8 cellular contexts compared by ENCODE assay signal in the genomic region with DNA sequence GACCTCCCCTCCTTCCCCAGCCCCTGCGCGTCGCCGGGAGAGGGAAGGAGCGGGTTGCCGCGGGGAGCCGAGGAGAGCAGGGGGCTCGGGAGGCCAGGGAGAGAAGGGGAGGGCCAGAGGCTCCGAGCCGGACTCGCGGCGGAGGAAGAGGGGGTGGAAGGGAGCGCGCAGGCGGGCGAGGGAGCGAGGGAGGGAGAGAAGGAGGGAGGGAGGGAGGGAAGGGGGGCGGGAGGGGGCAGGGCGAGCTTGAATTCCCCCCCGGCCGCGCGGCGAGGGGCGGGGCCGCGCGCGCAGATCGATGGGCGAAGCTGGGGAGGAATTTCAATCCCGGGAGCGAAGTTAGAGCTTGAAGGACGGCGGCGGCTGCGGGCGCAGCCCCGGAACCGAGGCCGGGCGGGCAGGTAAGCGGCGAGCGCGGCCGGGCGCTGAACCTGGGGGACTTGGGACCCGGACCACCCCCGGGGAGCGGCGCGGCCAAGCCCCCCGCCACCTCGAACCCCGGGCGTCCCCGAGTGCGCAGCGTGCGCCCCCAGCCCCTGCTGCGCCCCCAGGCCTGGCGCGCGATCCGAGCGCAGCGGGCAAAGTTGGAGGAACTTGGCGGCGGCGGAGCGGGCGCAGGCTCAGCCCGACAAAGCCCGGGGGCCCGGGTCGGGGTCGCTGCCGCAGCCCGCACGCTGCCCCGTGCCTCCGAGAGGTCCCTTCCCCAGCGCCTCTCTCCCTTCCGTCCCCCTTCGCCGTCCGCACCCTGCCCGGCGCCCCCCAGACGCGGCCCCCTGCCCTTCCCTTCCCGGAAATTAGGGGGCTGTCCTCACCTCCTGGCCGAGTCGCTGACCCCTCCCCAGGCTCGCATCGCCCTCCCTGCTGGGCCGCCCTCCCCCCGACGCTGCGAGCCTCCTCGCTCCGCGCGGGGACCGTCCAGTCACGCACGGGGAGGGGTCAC. TPM values are rescaled to one million over a fixed set of nuclear protein-coding genes. Genes with fewer than 3 reads are reported as not detected.
DNase-seq lines count a peak whose midpoint lies in the region; ATAC-seq and TF ChIP-seq lines count a peak whose summit lies in the region.

TSS of gene ELFN1 (plus strand) at position 324 of the 940 bp plus-strand sequence. CDS start 74,320 bp downstream, outside the sequence.

- ATAC-seq in GM19351 (IDR thresholded peaks at IDR 0.05; ENCODE audit: unreplicated experiment) (no peak), GM18858 (IDR thresholded peaks at IDR 0.05; ENCODE audit: unreplicated experiment) (no peak)

- H3K4me1 ChIP-seq in HUES64 (ENCODE audit: insufficient read depth, low read length) (peaks cover 9% of the 10 kb centered on the region), mesodermal cell (ENCODE audit: control insufficient read depth, insufficient read depth, low read length, poor library complexity, severe bottlenecking) (peaks cover 14% of the 10 kb centered on the region)

- no peak within 1 kb of the TSS; the same call in 1 of the 2 replicates for H3K9ac ChIP-seq in HUES64 (ENCODE audit: low read depth, low read length)

- peak within 1 kb of the TSS; percentile 64; the same call in 1 of the 2 replicates for H3K27ac ChIP-seq in HUES64 (ENCODE audit: low read depth, low read length)
- peak within 1 kb of the TSS; percentile 74 for H3K27ac ChIP-seq in mesodermal cell (ENCODE audit: low read depth, low read length, severe bottlenecking)

- H3K27me3 Mint-ChIP-seq in chondrocyte (ENCODE audit: low read depth): peaks cover 20% of the 10 kb centered on the region

- H3K4me1 Mint-ChIP-seq in chondrocyte (ENCODE audit: low read depth): peaks cover 7% of the 10 kb centered on the region

- TF ChIP-seq CTCF in chondrocyte (IDR thresholded peaks at IDR 0.05): no peak

- H3K36me3 ChIP-seq in HUES64 (ENCODE audit: insufficient read depth, low read length) (no peaks in the 10 kb centered on the region), mesodermal cell (ENCODE audit: control insufficient read depth, insufficient read depth, low read length) (no peaks in the 10 kb centered on the region)

- under 1% methylated on average over 102 of the region's 110 CpGs for WGBS in HUES64
- WGBS in mesodermal cell (ENCODE audit: insufficient coverage in 2 of 2), 2 experiments: 0% methylated on average over 52 to 59 of the region's 110 CpGs

- peak within 1 kb of the TSS; percentile 9 for H3K4me3 Mint-ChIP-seq in chondrocyte (ENCODE audit: unreplicated experiment)

- H3K27ac Mint-ChIP-seq in chondrocyte (ENCODE audit: unreplicated experiment): no peak within 1 kb of the TSS

- H3K9me3 Mint-ChIP-seq in chondrocyte (ENCODE audit: low read depth): no peaks in the 10 kb centered on the region

- no peaks in the 10 kb centered on the region for H3K36me3 Mint-ChIP-seq in chondrocyte (ENCODE audit: low read depth)

- DNase-seq in AG20443 (ENCODE audit: low spot score) (peak; percentile 75), chondrocyte (ENCODE audit: low spot score) (peak; percentile 74), occipital lobe (lab: John Stamatoyannopoulos, UW) (no peak), 8988T (no peak)

- H3K9me3 ChIP-seq in HUES64 (ENCODE audit: insufficient read depth, low read depth, low read length) (no peaks in the 10 kb centered on the region), mesodermal cell (ENCODE audit: control insufficient read depth, low read length) (no peaks in the 10 kb centered on the region)

- peaks cover 62% of the 10 kb centered on the region for H3K27me3 ChIP-seq in HUES64 (ENCODE audit: insufficient read depth, low read length)

- H3K4me3 ChIP-seq in HUES64 (ENCODE audit: low read length) (peak within 1 kb of the TSS; percentile 64), mesodermal cell (ENCODE audit: extremely low read depth, insufficient read depth, low read length, poor library complexity, severe bottlenecking) (peak within 1 kb of the TSS; percentile 58)

RNA-seq across cellular contexts. Expression of gene ELFN1, which starts in this region (rescaled TPM):
- 3.5 TPM for polyA plus RNA-seq in HUES64 (2013, experiment 1 of 2)
- polyA plus RNA-seq in HUES64 (2013, experiment 2 of 2): 5.5 TPM
- 0.65 to 0.72 TPM (median 0.68 TPM) in 3 replicates for total RNA-seq in chondrocyte
- 21.3 TPM for polyA plus RNA-seq in mesodermal cell (2013, experiment 1 of 2)
- 16.8 TPM for polyA plus RNA-seq in mesodermal cell (2013, experiment 2 of 2)
- 9.5 TPM for total RNA-seq in occipital lobe

Comparison
In these comparisons a context has a peak if more than half of its experiments do, and no peak if none do; other contexts are left out.
1. Peak in DNase-seq in chondrocyte; RNA of the gene not detected or under 1 TPM.